In the genomic region with DNA sequence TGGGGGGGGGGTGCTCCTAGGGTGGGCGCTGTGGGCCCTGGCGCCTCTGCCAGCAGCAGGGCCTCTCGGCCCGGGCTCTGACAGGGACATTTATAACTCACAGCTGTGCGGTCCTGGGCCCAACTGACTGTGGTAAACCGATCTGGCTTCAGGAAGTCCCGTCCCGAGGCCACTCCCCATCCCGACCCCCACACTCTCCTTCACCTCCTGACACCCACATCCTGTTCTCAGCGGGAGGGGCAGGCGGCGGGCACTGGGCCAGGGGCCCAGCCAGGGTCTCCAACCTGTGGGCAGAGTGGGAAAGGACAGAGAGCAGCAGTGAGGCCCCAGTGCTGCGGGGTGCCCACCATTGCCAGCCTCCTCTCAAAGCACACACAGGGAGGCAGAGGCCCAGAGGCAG, we compare ENCODE assay signal across 8 cellular contexts.
DNase-seq lines count a peak whose midpoint lies in the region; ATAC-seq lines count a peak whose summit lies in the region.

No MANE protein-coding gene starts in this region.

- DNase-seq in activated naive CD4-positive, alpha-beta T cell treated with Interleukin-2 at 50 U/mL for 16 hours = peak; percentile 41
- DNase-seq in activated naive CD4-positive, alpha-beta T cell treated with anti-CD3 and anti-CD28 coated beads, Interleukin-2, amount 50 U/mL, for 16 hours = no peak
- DNase-seq in activated CD4-positive, alpha-beta memory T cell treated with anti-CD3 and anti-CD28 coated beads, Interleukin-2, amount 10 ng/mL, durations not matched to agents 7 days and 5 days = peak; percentile 80
- DNase-seq in left cardiac atrium (no peak), OCI-M2 (lab: John Stamatoyannopoulos, UW; ENCODE audit: unreplicated experiment) (no peak), hippocampal formation (lab: John Stamatoyannopoulos, UW) (no peak)
- DNase-seq in stimulated activated CD8-positive, alpha-beta memory T cell treated with anti-CD3 and anti-CD28 coated beads, Interleukin-12 subunit alpha, Interleukin-12 subunit beta, amount 100 ng/mL, for 1 hour (ENCODE audit: low read depth) = peak; percentile 16

- intact Hi-C loops in left cardiac atrium (cut with DNase I) = no loop called here

- peaks cover 5% of the 10 kb centered on the region for H3K36me3 Mint-ChIP-seq in activated CD4-positive, alpha-beta memory T cell treated with anti-CD3 and anti-CD28 coated beads, Interleukin-2, amount 10 ng/mL, durations not matched to agents 7 days and 5 days (ENCODE audit: low read depth)

- H3K4me1 Mint-ChIP-seq in activated CD4-positive, alpha-beta memory T cell treated with anti-CD3 and anti-CD28 coated beads, Interleukin-2, amount 10 ng/mL, durations not matched to agents 7 days and 5 days = peaks cover 36% of the 10 kb centered on the region

- CTCF ChIA-PET in activated CD4-positive, alpha-beta memory T cell treated with anti-CD3 and anti-CD28 coated beads, Interleukin-2, amount 10 ng/mL, durations not matched to agents 7 days and 5 days (lab: Charles Lee) = interaction anchor here (1.4 kb wide), 2 partner anchors 11 to 12 kb away, joined by 3 to 4 read pairs; no protein-coding TSS in a partner anchor

- H3K27ac Mint-ChIP-seq in activated CD4-positive, alpha-beta memory T cell treated with anti-CD3 and anti-CD28 coated beads, Interleukin-2, amount 10 ng/mL, durations not matched to agents 7 days and 5 days = peak overlapping the region; percentile 82

- peak; percentile 72 for ATAC-seq in HG03378 (IDR thresholded peaks at IDR 0.05; ENCODE audit: unreplicated experiment)
- peak; percentile 13 to 24 for ATAC-seq in left cardiac atrium

- H3K4me3 Mint-ChIP-seq in activated CD4-positive, alpha-beta memory T cell treated with anti-CD3 and anti-CD28 coated beads, Interleukin-2, amount 10 ng/mL, durations not matched to agents 7 days and 5 days = peak overlapping the region; percentile 68

- POLR2A ChIA-PET in activated CD4-positive, alpha-beta memory T cell treated with anti-CD3 and anti-CD28 coated beads, Interleukin-2, amount 10 ng/mL, durations not matched to agents 7 days and 5 days (lab: Charles Lee) = interaction anchor here (1.1 to 4.4 kb wide), 4 partner anchors 10 to 151 kb away, joined by 3 to 30 read pairs (median 6); no protein-coding TSS in a partner anchor

- H3K9me3 Mint-ChIP-seq in activated CD4-positive, alpha-beta memory T cell treated with anti-CD3 and anti-CD28 coated beads, Interleukin-2, amount 10 ng/mL, durations not matched to agents 7 days and 5 days = no peaks in the 10 kb centered on the region

- H3K27me3 Mint-ChIP-seq in activated CD4-positive, alpha-beta memory T cell treated with anti-CD3 and anti-CD28 coated beads, Interleukin-2, amount 10 ng/mL, durations not matched to agents 7 days and 5 days = no peaks in the 10 kb centered on the region

Comparison
In these comparisons a context has a peak if more than half of its experiments do, and no peak if none do; other contexts are left out.
1. DNase-seq: peak in activated naive CD4-positive, alpha-beta T cell treated with Interleukin-2 at 50 U/mL for 16 hours (single experiment), activated CD4-positive, alpha-beta memory T cell treated with anti-CD3 and anti-CD28 coated beads, Interleukin-2, amount 10 ng/mL, durations not matched to agents 7 days and 5 days (single experiment) and stimulated activated CD8-positive, alpha-beta memory T cell treated with anti-CD3 and anti-CD28 coated beads, Interleukin-12 subunit alpha, Interleukin-12 subunit beta, amount 100 ng/mL, for 1 hour (single experiment); none in activated naive CD4-positive, alpha-beta T cell treated with anti-CD3 and anti-CD28 coated beads, Interleukin-2, amount 50 U/mL, for 16 hours (single experiment), left cardiac atrium (single experiment), OCI-M2 (single experiment) and hippocampal formation (0 of 2).